ENCODE assay signal across 9 cellular contexts in genomic region chr16:23949630-23950290, GRCh38.
DNase-seq lines count a peak whose midpoint lies in the region; ATAC-seq and TF ChIP-seq lines count a peak whose summit lies in the region.
"Had no signal": no experiment of that assay in that cellular context is flagged by ENCODE, and none has a peak within 500 bp of the region (broad histone marks: within the 10 kb centered on the region; RNA-seq: fewer than 3 reads in every experiment).

No MANE protein-coding gene starts in this region.

- TF ChIP-seq POLR2A in gastrocnemius medialis (IDR thresholded peaks at IDR 0.05): no peak

- H3K9me3 ChIP-seq in hepatocyte (ENCODE audit: low read depth): no peaks in the 10 kb centered on the region
- no peaks in the 10 kb centered on the region for H3K9me3 ChIP-seq in gastrocnemius medialis

- in situ Hi-C loops in brain microvascular endothelial cell (cut with HindIII; ENCODE audit: low pct_ligation_motif_present, low sequenced_read_pairs): no loop called here
- in situ Hi-C loops in gastrocnemius medialis (cut with MboI; ENCODE audit: low sequenced_read_pairs in 4 of 4): no loop called here

- ATAC-seq in HG02981 (IDR thresholded peaks at IDR 0.05; ENCODE audit: unreplicated experiment) (peak; percentile 63), gastrocnemius medialis (no peak)
- ATAC-seq: HCT116 had no signal

- H3K36me3 ChIP-seq in hepatocyte (replicated peaks; ENCODE audit: insufficient read depth, low read depth): no peaks in the 10 kb centered on the region
- no peaks in the 10 kb centered on the region for H3K36me3 ChIP-seq in brain microvascular endothelial cell (replicated peaks)
- H3K36me3 ChIP-seq in gastrocnemius medialis: no peaks in the 10 kb centered on the region

- no peak for TF ChIP-seq CTCF in hepatocyte (IDR thresholded peaks at IDR 0.05; ENCODE audit: poor library complexity)
- TF ChIP-seq CTCF in brain microvascular endothelial cell (IDR thresholded peaks at IDR 0.05; ENCODE audit: low read depth, low read length, missing control alignments): no peak
- no peak for TF ChIP-seq CTCF in gastrocnemius medialis (IDR thresholded peaks at IDR 0.05 in 4 of 5, conservative IDR thresholded peaks at IDR 0.05 in 1 of 5)

- no peak overlapping the region for H3K4me2 ChIP-seq in hepatocyte

- H3K79me2 ChIP-seq in hepatocyte: no peaks in the 10 kb centered on the region

- H3K4me1 ChIP-seq in hepatocyte (ENCODE audit: insufficient read depth) (no peaks in the 10 kb centered on the region), gastrocnemius medialis (no peaks in the 10 kb centered on the region)

- no peaks in the 10 kb centered on the region for H4K20me1 ChIP-seq in hepatocyte (ENCODE audit: insufficient read depth, poor library complexity, severe bottlenecking)

- intact Hi-C loops in gastrocnemius medialis (cut with DNase I; ENCODE audit: low total_unique reads): no loop called here

- no peak overlapping the region for H2AFZ ChIP-seq in hepatocyte

- H3K9me2 ChIP-seq in hepatocyte (replicated peaks; ENCODE audit: insufficient read depth): no peaks in the 10 kb centered on the region

- H3K4me3 ChIP-seq in hepatocyte (no peak overlapping the region), brain microvascular endothelial cell (ENCODE audit: low read depth, low read length) (no peak overlapping the region), gastrocnemius medialis (no peak overlapping the region)

- 90% methylated on average over 5 of the region's 5 CpGs for WGBS in hepatocyte (ENCODE audit: low lambda C conversion rate, missing lambda C conversion rate)

- H3K27me3 ChIP-seq in hepatocyte (no peaks in the 10 kb centered on the region), brain microvascular endothelial cell (replicated peaks) (no peaks in the 10 kb centered on the region), gastrocnemius medialis (peaks cover 0 to 2% (median 0%) of the 10 kb centered on the region in 3 donors)

- DNase-seq in activated CD4-positive, alpha-beta T cell treated with anti-CD3 and anti-CD28 coated beads for 1 hour: peak; percentile 42
- DNase-seq in effector CD8-positive, alpha-beta T cell (lab: John Stamatoyannopoulos, UW): peak; percentile 41
- DNase-seq in stimulated activated naive CD4-positive, alpha-beta T cell treated with Interleukin-2 at 50 U/mL for 16 hours (lab: John Stamatoyannopoulos, UW): peak; percentile 20
- DNase-seq in hepatocyte (ENCODE audit: low spot score) (no peak), brain microvascular endothelial cell (no peak), gastrocnemius medialis (no peak), NCI-H2029 (lab: John Stamatoyannopoulos, UW) (no peak)

- H3K27ac ChIP-seq in hepatocyte (no peak overlapping the region), brain microvascular endothelial cell (no peak overlapping the region), gastrocnemius medialis (no peak overlapping the region)

Comparison
In these comparisons a context has a peak if more than half of its experiments do, and no peak if none do; other contexts are left out.
1. DNase-seq: peak in activated CD4-positive, alpha-beta T cell treated with anti-CD3 and anti-CD28 coated beads for 1 hour (single experiment), effector CD8-positive, alpha-beta T cell (single experiment) and stimulated activated naive CD4-positive, alpha-beta T cell treated with Interleukin-2 at 50 U/mL for 16 hours (single experiment); none in hepatocyte (single experiment), brain microvascular endothelial cell (single experiment), gastrocnemius medialis (0 of 2) and NCI-H2029 (single experiment).